Comparison of ENCODE assay signal across 8 cellular contexts in genomic region chr10:92920866-92921265, GRCh38.
"Had no signal": no experiment of that assay in that cellular context is flagged by ENCODE, and none has a peak within 500 bp of the region (broad histone marks: within the 10 kb centered on the region; RNA-seq: fewer than 3 reads in every experiment).

No MANE protein-coding gene starts in this region.

- H3K4me1 Mint-ChIP-seq: IgD-negative memory B cell had no signal

- H3K9me3 ChIP-seq: HAP-1 had no signal

- DNase-seq: GM23248, GOT3, H7, HFFc6, KG1 had no signal

- H3K36me3 ChIP-seq: HAP-1 had no signal

- H3K4me3 ChIP-seq: GM23248, HAP-1 had no signal

- H3K27me3 Mint-ChIP-seq: IgD-negative memory B cell had no signal

- FAIRE-seq: HepG2 had no signal

- H3K4me3 Mint-ChIP-seq: HFFc6 had no signal

- ATAC-seq: HepG2 had no signal

- H3K27ac ChIP-seq: GM23248 had no signal

- H3K27ac Mint-ChIP-seq: HFFc6 had no signal
